Comparison of ENCODE assay signal across 9 cellular contexts in genomic region chr15:25850154-25851111, GRCh38. TPM values are rescaled to one million over a fixed set of nuclear protein-coding genes. Genes with fewer than 3 reads are reported as not detected.
DNase-seq lines count a peak whose midpoint lies in the region; ATAC-seq, FAIRE-seq and TF ChIP-seq lines count a peak whose summit lies in the region.
"Had no signal": no experiment of that assay in that cellular context is flagged by ENCODE, and none has a peak within 500 bp of the region (broad histone marks: within the 10 kb centered on the region; RNA-seq: fewer than 3 reads in every experiment).

No MANE protein-coding gene starts in this region.

- POLR2A ChIA-PET in A549 (lab: Yijun Ruan, JAX) = no interaction called here

- peak; percentile 46 for TF ChIP-seq POLR2A in A549 (IDR thresholded peaks at IDR 0.05; ENCODE audit: low read length)

- H3K9me3 Mint-ChIP-seq in memory B cell = peaks cover under 1% of the 10 kb centered on the region

- H3K27me3 Mint-ChIP-seq in memory B cell = peaks cover 6% of the 10 kb centered on the region

- CTCF ChIA-PET in A549 (lab: Yijun Ruan, JAX) = interaction anchor here (1.1 to 2.6 kb wide), 2 partner anchors 83 to 84 kb away, joined by 3 to 10 read pairs; no protein-coding TSS in a partner anchor

- ATAC-seq in A549 = peak; percentile 88 to 94
- peak; percentile 90 for ATAC-seq in GM19438 (IDR thresholded peaks at IDR 0.05; ENCODE audit: low read depth, unreplicated experiment)
- peak; percentile 54 for ATAC-seq in HG03558 (IDR thresholded peaks at IDR 0.05; ENCODE audit: extremely low read depth, unreplicated experiment)
- ATAC-seq in memory B cell (ENCODE audit: low read depth) = peak; percentile 90

- H3K9me3 ChIP-seq in A549 = no peaks in the 10 kb centered on the region
- H3K9me3 ChIP-seq in duodenal mucosa (ENCODE audit: control insufficient read depth in 1 of 2, low read length in 2 of 2) = peaks cover 0 to 5% of the 10 kb centered on the region in 2 donors

- no peaks in the 10 kb centered on the region for H3K36me3 ChIP-seq in duodenal mucosa (ENCODE audit: control insufficient read depth in 1 of 2, insufficient read depth in 2 of 2, low read length in 2 of 2)

- peak; percentile 60 to 78 for DNase-seq in A549 (ENCODE audit: low read depth in 1 of 2, low spot score in 1 of 2)
- peak; percentile 83 for DNase-seq in activated CD4-positive, alpha-beta T cell treated with anti-CD3 and anti-CD28 coated beads for 48 hours
- peak; percentile 21 to 33 for DNase-seq in memory B cell (ENCODE audit: low spot score in 2 of 2)
- peak; percentile 77 for DNase-seq in stimulated activated CD8-positive, alpha-beta memory T cell treated with anti-CD3 and anti-CD28 coated beads, Interleukin-4, amount 100 ng/mL, for 48 hours
- DNase-seq in NCI-H446 (lab: John Stamatoyannopoulos, UW) = no peak
- DNase-seq: DND-41 had no signal

- H3K27ac Mint-ChIP-seq in memory B cell = peak overlapping the region; percentile 75

- H3K4me3 Mint-ChIP-seq in memory B cell = peak overlapping the region; percentile 74

- H3K9ac ChIP-seq in duodenal mucosa (ENCODE audit: low read depth in 1 of 2, low read length in 2 of 2) = peak overlapping the region; percentile 52 to 55

- FAIRE-seq in A549 (lab: Jason Lieb, UNC) = no peak

- no peaks in the 10 kb centered on the region for H3K36me3 Mint-ChIP-seq in memory B cell

- TF ChIP-seq CTCF in A549 (IDR thresholded peaks at IDR 0.05) = no peak

- H3K4me3 ChIP-seq in A549 (peak overlapping the region; percentile 40), duodenal mucosa (ENCODE audit: low read depth in 1 of 2, low read length in 2 of 2) (peak overlapping the region; percentile 57)

- H3K4me1 Mint-ChIP-seq in memory B cell = peaks cover 41% of the 10 kb centered on the region

- WGBS in A549 (ENCODE audit: missing lambda C conversion rate) = 6% methylated on average over 28 of the region's 36 CpGs

- H3K4me1 ChIP-seq in A549 (peaks cover 71% of the 10 kb centered on the region), duodenal mucosa (ENCODE audit: control insufficient read depth in 1 of 2, insufficient read depth in 2 of 2, low read length in 2 of 2) (peaks cover 6 to 10% of the 10 kb centered on the region in 2 donors)

- H3K27me3 ChIP-seq in duodenal mucosa (ENCODE audit: control insufficient read depth in 1 of 2, insufficient read depth in 2 of 2, low read length in 2 of 2) = no peaks in the 10 kb centered on the region

- no peak; a peak in 1 of 5 replicates for TF ChIP-seq RAD21 in A549 (conservative IDR thresholded peaks at IDR 0.05 in 1 of 2, IDR thresholded peaks at IDR 0.05 in 1 of 2)

- TF ChIP-seq EP300 in A549 (IDR thresholded peaks at IDR 0.05) = no peak

- H3K27ac ChIP-seq in A549 (peak overlapping the region; percentile 98 to 99), duodenal mucosa (ENCODE audit: low read depth, low read length) (peak overlapping the region; percentile 73)

- peak overlapping the region; percentile 100 for H3K4me2 ChIP-seq in A549

TF ChIP-seq in A549, 52 proteins besides CTCF, POLR2A, EP300 and RAD21:
- TF ChIP-seq ZC3H11A (IDR thresholded peaks at IDR 0.05) (no peak), JUNB (IDR thresholded peaks at IDR 0.05) (peak; percentile 43), JUN (IDR thresholded peaks at IDR 0.05) (peak in 1 of 2 experiments; percentile 71; a peak in 2 of 5 replicates), POLR2AphosphoS2 (conservative IDR thresholded peaks at IDR 0.05; ENCODE audit: low read length) (no peak), FOSL2 (IDR thresholded peaks at IDR 0.05) (peak; percentile 56; the same call in 1 of the 2 replicates), FOSL2 (CRISPR knock-in tag; IDR thresholded peaks at IDR 0.05) (peak; percentile 52), BCL3 (IDR thresholded peaks at IDR 0.05) (0 out of 3 replicates have a peak, but pooled peaks have one; percentile 47), MAX (IDR thresholded peaks at IDR 0.05) (peak; percentile 39; the same call in 1 of the 2 replicates)

RNA-seq across cellular contexts. Expression of gene ATP10A, which starts 12.7 kb away (rescaled TPM):
- 5.9 and 6.0 TPM in 2 replicates for polyA plus RNA-seq in A549 (2011; rRNA removed)
- 7.7 and 8.2 TPM in 2 replicates for polyA plus RNA-seq in A549 (2012; cell fraction: cytosol; rRNA removed)
- 16.7 and 21.2 TPM in 2 replicates for polyA plus RNA-seq in A549 (2012; cell fraction: nucleus; rRNA removed)
- polyA plus RNA-seq in A549 (2017; fragmentation: RNase III; extraction: RNeasy Plus Mini Kit Qiagen cat#74134 plus additional on column Dnase treatment) = 6.6 to 7.6 TPM (median 6.8 TPM) in 3 replicates
- polyA minus RNA-seq in A549 (2011; rRNA and poly(A)+ RNA removed) = 9.4 and 9.5 TPM in 2 replicates

Comparison
In these comparisons a context has a peak if more than half of its experiments do, and no peak if none do; other contexts are left out.
1. DNase-seq: peak in A549 (2 of 2), activated CD4-positive, alpha-beta T cell treated with anti-CD3 and anti-CD28 coated beads for 48 hours (single experiment), memory B cell (2 of 2) and stimulated activated CD8-positive, alpha-beta memory T cell treated with anti-CD3 and anti-CD28 coated beads, Interleukin-4, amount 100 ng/mL, for 48 hours (single experiment); none in NCI-H446 (0 of 2).
2. Peak in every context shown above with its lines, with median percentiles within 50 percentile points of each other: ATAC-seq.